Comparison of ENCODE assay signal across 25 cellular contexts in the genomic region with DNA sequence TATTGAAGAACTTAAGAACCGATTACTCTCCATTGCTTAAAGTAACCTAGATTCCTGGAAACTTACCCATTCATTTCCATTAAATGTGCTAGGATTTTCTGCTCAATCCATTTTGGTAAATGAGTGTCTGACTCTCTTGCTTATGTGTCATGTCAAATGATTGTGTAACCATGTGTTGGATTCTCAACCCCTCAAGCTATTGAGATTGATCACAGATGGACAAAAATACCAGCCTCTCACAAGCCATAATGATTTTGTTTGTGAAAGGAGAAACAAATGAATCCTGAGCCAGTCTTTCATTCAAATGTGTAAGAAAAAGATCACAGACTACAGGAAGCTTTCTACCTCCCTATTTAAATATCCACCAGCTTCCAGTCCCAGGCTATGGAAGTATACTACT.
"Had no signal": no experiment of that assay in that cellular context is flagged by ENCODE, and none has a peak within 500 bp of the region (broad histone marks: within the 10 kb centered on the region; RNA-seq: fewer than 3 reads in every experiment).

No MANE protein-coding gene starts in this region.

- H3K36me3 ChIP-seq: esophagus muscularis mucosa, gastrocnemius medialis, left lung, ovary, prostate gland, tibial artery had no signal

- H3K4me3 ChIP-seq: esophagus muscularis mucosa, gastrocnemius medialis, left lung, lung, ovary, prostate gland, tibial artery had no signal

- H3K27me3 ChIP-seq: esophagus muscularis mucosa, gastrocnemius medialis, left lung, ovary, tibial artery had no signal

- H3K4me1 ChIP-seq: left lung, prostate gland, tibial artery had no signal

- H3K27ac ChIP-seq: esophagus muscularis mucosa, gastrocnemius medialis, left lung, ovary, prostate gland, tibial artery had no signal

- DNase-seq: activated CD4-positive, alpha-beta memory T cell treated with anti-CD3 and anti-CD28 coated beads, Interleukin-2, amount 10 ng/mL, durations not matched to agents 7 days and 5 days; activated CD4-positive, alpha-beta T cell treated with anti-CD3 and anti-CD28 coated beads for 4 hours; activated CD4-positive, CD25-positive, alpha-beta regulatory T cell; activated gamma-delta T cell; activated naive CD4-positive, alpha-beta T cell treated with anti-CD3 and anti-CD28 coated beads, Interleukin-2, amount 50 U/mL, for 16 hours; activated naive CD8-positive, alpha-beta T cell treated with anti-CD3 and anti-CD28 coated beads, Interleukin-2, amount 50 U/mL, for 24 hours; activated T-cell treated with anti-CD3 and anti-CD28 coated beads for 4 hours; anterior cingulate cortex; central memory CD4-positive, alpha-beta T cell; effector memory CD4-positive, alpha-beta T cell; gastrocnemius medialis; hippocampal formation; kidney glomerular epithelial cell; left lung; natural killer cell; ovary; right cardiac atrium; stimulated activated CD4-positive, alpha-beta T cell treated with anti-CD3 and anti-CD28 coated beads, Interleukin-12 subunit alpha, Interleukin-12 subunit beta, amount 100 ng/mL, for 4 hours; stimulated activated CD4-positive, alpha-beta T cell treated with anti-CD3 and anti-CD28 coated beads, Interleukin-1b, Interleukin-23, amount 100 ng/mL, for 48 hours; stimulated activated naive CD8-positive, alpha-beta T cell treated with anti-CD3 and anti-CD28 coated beads, Interleukin-15, amount 100 ng/mL, for 72 hours; T-helper 9 cell; tibial artery had no signal

- H3K9me3 ChIP-seq: esophagus muscularis mucosa, gastrocnemius medialis, left lung, ovary, prostate gland, tibial artery had no signal
